ENCODE assay signal across 9 cellular contexts in the genomic region with DNA sequence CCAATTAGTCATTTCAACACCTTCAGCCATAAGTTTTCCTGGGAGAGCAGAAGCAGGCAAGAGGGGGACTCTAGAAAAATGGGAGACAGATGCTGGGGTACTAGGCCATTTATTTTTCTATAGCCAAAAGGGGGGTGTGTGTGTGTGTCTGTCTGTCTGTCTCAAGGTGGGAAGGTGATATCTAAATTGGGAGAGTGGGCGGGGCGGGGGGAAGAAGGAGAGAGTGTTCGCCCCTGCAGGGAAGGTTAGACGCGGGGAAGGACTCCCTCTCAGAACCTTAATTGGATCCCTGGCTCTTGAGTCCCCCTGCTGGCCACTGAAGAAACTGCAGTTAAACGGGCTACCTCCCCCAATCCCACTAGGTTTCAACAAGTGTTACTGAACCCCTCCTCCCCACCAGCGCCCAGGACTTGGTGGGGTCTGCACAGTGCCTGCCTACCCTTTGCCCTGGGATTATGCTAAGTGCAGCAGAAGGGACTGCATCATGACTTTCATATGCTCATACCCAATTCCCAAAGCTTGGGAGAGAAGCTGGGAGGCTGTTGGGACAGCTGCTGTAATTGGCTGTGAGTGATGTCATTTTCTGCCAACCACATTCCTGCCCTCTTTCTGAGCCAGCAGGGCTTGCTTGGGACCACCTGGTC.
DNase-seq lines count a peak whose midpoint lies in the region; ATAC-seq and TF ChIP-seq lines count a peak whose summit lies in the region.
"Had no signal": no experiment of that assay in that cellular context is flagged by ENCODE, and none has a peak within 500 bp of the region (broad histone marks: within the 10 kb centered on the region; RNA-seq: fewer than 3 reads in every experiment).

No MANE protein-coding gene starts in this region.

- peak; percentile 88 for TF ChIP-seq CTCF in VCaP (conservative IDR thresholded peaks at IDR 0.05)
- peak; percentile 91 for TF ChIP-seq CTCF in brain microvascular endothelial cell (IDR thresholded peaks at IDR 0.05; ENCODE audit: low read depth, low read length, missing control alignments)

- peaks cover 21% of the 10 kb centered on the region for H3K36me3 ChIP-seq in brain microvascular endothelial cell (replicated peaks)

- no peak overlapping the region for H3K4me3 ChIP-seq in brain microvascular endothelial cell (ENCODE audit: low read depth, low read length)
- H3K4me3 ChIP-seq: BLaER1 treated with 17β-estradiol and CSF1 and Interleukin-3, amounts not matched to agents 10 nM and 100 nM had no signal

- H3K27me3 ChIP-seq in brain microvascular endothelial cell (replicated peaks): no peaks in the 10 kb centered on the region
- H3K27me3 ChIP-seq: BLaER1 treated with 17β-estradiol and CSF1 and Interleukin-3, amounts not matched to agents 10 nM and 100 nM had no signal

- H3K27ac ChIP-seq in VCaP (no peak overlapping the region), brain microvascular endothelial cell (no peak overlapping the region)
- H3K27ac ChIP-seq: BLaER1 treated with 17β-estradiol and CSF1 and Interleukin-3, amounts not matched to agents 10 nM and 100 nM had no signal

- DNase-seq in NCI-H2081 (lab: John Stamatoyannopoulos, UW) (peak; percentile 60 to 67), NCI-H2081 treated with DMSO at 0.1 percent for 48 hours (lab: John Stamatoyannopoulos, UW) (no peak), NCI-H2029 (lab: John Stamatoyannopoulos, UW) (peak; percentile 54), brain microvascular endothelial cell (peak; percentile 55), islet precursor cell (peak; percentile 84)
- DNase-seq in stimulated activated CD4-positive, alpha-beta T cell treated with anti-CD3 and anti-CD28 coated beads, Interleukin-1b, Interleukin-23, amount 100 ng/mL, for 4 hours (ENCODE audit: low read depth in 2 of 2): peak; percentile 71 to 83

- no peak for ATAC-seq in HG03521 (IDR thresholded peaks at IDR 0.05; ENCODE audit: unreplicated experiment)

- in situ Hi-C loops in brain microvascular endothelial cell (cut with HindIII; ENCODE audit: low pct_ligation_motif_present, low sequenced_read_pairs): no loop called here
